ENCODE assay signal across 8 cellular contexts in the genomic region with DNA sequence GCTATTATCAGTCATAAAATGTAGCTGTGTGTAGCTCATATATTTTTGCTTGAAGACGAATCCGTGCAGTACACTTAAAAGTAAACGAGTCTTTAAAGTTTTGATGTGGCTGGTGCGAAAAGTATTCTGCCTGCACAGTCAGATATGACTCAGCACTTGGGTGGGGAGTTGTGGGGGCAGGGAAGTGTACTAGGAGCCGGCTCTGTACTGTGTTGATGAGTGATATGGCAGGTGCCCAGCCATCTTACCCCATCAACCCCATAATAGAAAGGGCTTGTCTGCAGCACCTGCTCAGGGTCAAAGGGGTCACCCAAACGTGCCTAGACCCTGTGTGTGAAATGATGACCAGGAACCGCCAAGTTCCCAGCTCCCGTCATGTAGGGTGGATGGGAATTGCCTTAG. TPM values are rescaled to one million over a fixed set of nuclear protein-coding genes. Genes with fewer than 3 reads are reported as not detected.
A peak's percentile ranks its signal among the peaks of the same experiment; 100 is the strongest.
DNase-seq lines count a peak whose midpoint lies in the region; ATAC-seq and TF ChIP-seq lines count a peak whose summit lies in the region.

No MANE protein-coding gene starts in this region.

- no peak overlapping the region for H3K27ac Mint-ChIP-seq in activated CD8-positive, alpha-beta memory T cell treated with anti-CD3 and anti-CD28 coated beads, Interleukin-2, amount 10 ng/mL, durations not matched to agents 7 days and 5 days

- CTCF ChIA-PET in activated CD8-positive, alpha-beta memory T cell treated with anti-CD3 and anti-CD28 coated beads, Interleukin-2, amount 10 ng/mL, durations not matched to agents 7 days and 5 days (lab: Charles Lee): no interaction called here

- H3K36me3 Mint-ChIP-seq in activated CD8-positive, alpha-beta memory T cell treated with anti-CD3 and anti-CD28 coated beads, Interleukin-2, amount 10 ng/mL, durations not matched to agents 7 days and 5 days: peaks cover 10% of the 10 kb centered on the region

- peaks cover 31% of the 10 kb centered on the region for H3K27me3 Mint-ChIP-seq in activated CD8-positive, alpha-beta memory T cell treated with anti-CD3 and anti-CD28 coated beads, Interleukin-2, amount 10 ng/mL, durations not matched to agents 7 days and 5 days

- peaks cover 21% of the 10 kb centered on the region for H3K4me1 Mint-ChIP-seq in activated CD8-positive, alpha-beta memory T cell treated with anti-CD3 and anti-CD28 coated beads, Interleukin-2, amount 10 ng/mL, durations not matched to agents 7 days and 5 days

- ATAC-seq in GM19035 (IDR thresholded peaks at IDR 0.05; ENCODE audit: unreplicated experiment): peak; percentile 78
- peak; percentile 96 for ATAC-seq in activated CD8-positive, alpha-beta memory T cell treated with anti-CD3 and anti-CD28 coated beads, Interleukin-2, amount 10 ng/mL, durations not matched to agents 7 days and 5 days

- in situ Hi-C loops in KBM-7 (cut with MboI; ENCODE audit: low pct_unique_long_range_greater_than_20kb, low sequenced_read_pairs): no loop called here

- no peaks in the 10 kb centered on the region for H3K9me3 Mint-ChIP-seq in activated CD8-positive, alpha-beta memory T cell treated with anti-CD3 and anti-CD28 coated beads, Interleukin-2, amount 10 ng/mL, durations not matched to agents 7 days and 5 days (ENCODE audit: low read depth)

- no peak for TF ChIP-seq CTCF in fibroblast of villous mesenchyme (IDR thresholded peaks at IDR 0.05; ENCODE audit: insufficient read depth, low read depth, low read length)

- peak; percentile 83 for DNase-seq in A172 (ENCODE audit: low spot score)
- peak; percentile 16 for DNase-seq in KBM-7
- peak; percentile 85 for DNase-seq in activated CD8-positive, alpha-beta memory T cell treated with anti-CD3 and anti-CD28 coated beads, Interleukin-2, amount 10 ng/mL, durations not matched to agents 7 days and 5 days
- peak; percentile 73 for DNase-seq in fibroblast of villous mesenchyme (ENCODE audit: low read depth)
- peak; percentile 55 to 82 for DNase-seq in stimulated activated CD4-positive, alpha-beta T cell treated with anti-CD3 and anti-CD28 coated beads, Interleukin-4, amount 100 ng/mL, for 4 hours
- DNase-seq in NCI-H1436 treated with DMSO at 0.1 percent for 48 hours (lab: John Stamatoyannopoulos, UW): no peak
- no peak for DNase-seq in SKM-1 (lab: John Stamatoyannopoulos, UW; ENCODE audit: unreplicated experiment)

- no peak overlapping the region for H3K4me3 ChIP-seq in fibroblast of villous mesenchyme (ENCODE audit: low read depth, low read length)

- H3K4me3 Mint-ChIP-seq in activated CD8-positive, alpha-beta memory T cell treated with anti-CD3 and anti-CD28 coated beads, Interleukin-2, amount 10 ng/mL, durations not matched to agents 7 days and 5 days: no peak overlapping the region

RNA-seq across cellular contexts. Expression of a gene that starts 47.8 kb away (rescaled TPM):
- total RNA-seq in A172 (2014; rRNA removed; shearing (Covaris generic)): 4.5 and 9.3 TPM in 2 replicates
- 10 to 100 TPM; 11.9 to 46.8 TPM for total RNA-seq in activated CD8-positive, alpha-beta memory T cell treated with anti-CD3 and anti-CD28 coated beads, Interleukin-2, amount 10 ng/mL, durations not matched to agents 7 days and 5 days
- total RNA-seq in fibroblast of villous mesenchyme: 0.86 and 1.6 TPM in 2 replicates

Comparison
In these comparisons a context has a peak if more than half of its experiments do, and no peak if none do; other contexts are left out.
1. DNase-seq: peak in A172 (single experiment), KBM-7 (single experiment), activated CD8-positive, alpha-beta memory T cell treated with anti-CD3 and anti-CD28 coated beads, Interleukin-2, amount 10 ng/mL, durations not matched to agents 7 days and 5 days (single experiment), fibroblast of villous mesenchyme (single experiment) and stimulated activated CD4-positive, alpha-beta T cell treated with anti-CD3 and anti-CD28 coated beads, Interleukin-4, amount 100 ng/mL, for 4 hours (2 of 2); none in NCI-H1436 treated with DMSO at 0.1 percent for 48 hours (single experiment) and SKM-1 (single experiment).